9 cellular contexts compared by ENCODE assay signal in genomic region chr13:31930901-31931522, GRCh38.
A peak's percentile ranks its signal among the peaks of the same experiment; 100 is the strongest.
DNase-seq lines count a peak whose midpoint lies in the region; ATAC-seq, FAIRE-seq and TF ChIP-seq lines count a peak whose summit lies in the region.
"Had no signal": no experiment of that assay in that cellular context is flagged by ENCODE, and none has a peak within 500 bp of the region (broad histone marks: within the 10 kb centered on the region; RNA-seq: fewer than 3 reads in every experiment).

No MANE protein-coding gene starts in this region.

- 0% methylated on average over 3 of the region's 3 CpGs for WGBS in GM12878 (ENCODE audit: insufficient coverage, insufficient replicate concordance, low lambda C conversion rate, missing lambda C conversion rate)

- H3K9me3 ChIP-seq in GM12878 (replicated peaks; ENCODE audit: control insufficient read depth, insufficient read depth, low read length) = no peaks in the 10 kb centered on the region

- DNase-seq in GM13976 (ENCODE audit: low spot score) (peak; percentile 62), GM20000 (ENCODE audit: low spot score) (peak; percentile 54), GM12878 (ENCODE audit: low read depth, low spot score) (peak; percentile 70), RWPE1 (ENCODE audit: low spot score) (no peak), glutamatergic neuron (no peak), NCI-H748 treated with DMSO at 0.1 percent for 48 hours (lab: John Stamatoyannopoulos, UW) (no peak), HK-2 (ENCODE audit: unreplicated experiment) (no peak)
- DNase-seq: stimulated activated CD4-positive, alpha-beta T cell treated with anti-CD3 and anti-CD28 coated beads, Interleukin-4, amount 100 ng/mL, for 24 hours had no signal

- H3K36me3 ChIP-seq in GM12878 (ENCODE audit: control insufficient read depth in 2 of 2, insufficient read depth in 2 of 2, low read length in 1 of 2) = no peaks in the 10 kb centered on the region

- TF ChIP-seq CTCF in GM13976 (IDR thresholded peaks at IDR 0.05; ENCODE audit: borderline replicate concordance, control extremely low read depth, extremely low read depth, insufficient read depth, missing control alignments) (no peak), GM20000 (IDR thresholded peaks at IDR 0.05; ENCODE audit: extremely low read depth, missing control alignments) (no peak), GM12878 (IDR thresholded peaks at IDR 0.05 in 2 of 3, conservative IDR thresholded peaks at IDR 0.05 in 1 of 3; ENCODE audit: control insufficient read depth in 2 of 3, extremely low read depth in 1 of 3, insufficient read depth in 1 of 3, low read depth in 3 of 3, low read length in 3 of 3) (no peak), RWPE1 (conservative IDR thresholded peaks at IDR 0.05; ENCODE audit: low read depth) (no peak), glutamatergic neuron (IDR thresholded peaks at IDR 0.05; ENCODE audit: partially characterized antibody, unreplicated experiment) (no peak)

- peak overlapping the region; percentile 81 for H2AFZ ChIP-seq in GM12878 (ENCODE audit: control insufficient read depth, low read depth, low read length)

- no peak overlapping the region for H3K27ac Mint-ChIP-seq in glutamatergic neuron (ENCODE audit: unreplicated experiment)

- TF ChIP-seq EP300 in GM12878 (IDR thresholded peaks at IDR 0.05; ENCODE audit: borderline replicate concordance in 1 of 2, control insufficient read depth in 1 of 2, low read depth in 2 of 2, low read length in 2 of 2) = peak in 1 of 2 experiments; percentile 67; a peak in 1 of 4 replicates

- in situ Hi-C loops in GM13976 (cut with MboI; ENCODE audit: low sequenced_read_pairs, unreplicated experiment) = no loop called here
- in situ Hi-C loops in GM12878 (cut with MboI) = no loop called here

- RAD21 ChIA-PET in GM12878 (lab: Charles Lee; ENCODE audit: unreplicated experiment) = interaction anchor here (0.8 to 2.2 kb wide), 3 partner anchors 17 to 21 kb away, joined by 3 to 10 read pairs (median 4); no protein-coding TSS in a partner anchor

- no peaks in the 10 kb centered on the region for H3K9me3 Mint-ChIP-seq in glutamatergic neuron (ENCODE audit: unreplicated experiment)

- H3K36me3 Mint-ChIP-seq in glutamatergic neuron (ENCODE audit: unreplicated experiment) = no peaks in the 10 kb centered on the region

- BruUV-seq in GM12878 (replicated peaks; lab: Mats Ljungman, UMichigan) = no TSS peak

- peak overlapping the region; percentile 75 for H3K4me2 ChIP-seq in GM12878 (ENCODE audit: control insufficient read depth, insufficient read depth)

- H3K27ac ChIP-seq in GM12878 (ENCODE audit: control insufficient read depth, insufficient read depth) = no peak overlapping the region
- no peak overlapping the region for H3K27ac ChIP-seq in RWPE1

- H3K9ac ChIP-seq in GM12878 (ENCODE audit: control insufficient read depth, insufficient read depth, low read length) = no peak overlapping the region

- ATAC-seq in HG03432 (IDR thresholded peaks at IDR 0.05; ENCODE audit: unreplicated experiment) (peak; percentile 100), GM12878 (peak; percentile 98)

- H3K27me3 ChIP-seq in GM12878 (replicated peaks in 1 of 2; ENCODE audit: control insufficient read depth in 2 of 2, insufficient read depth in 2 of 2, low read length in 1 of 2) = no peaks in the 10 kb centered on the region

- FAIRE-seq in GM12878 (lab: Jason Lieb, UNC) = peak; percentile 41

- no peak for TF ChIP-seq RAD21 in GM12878 (IDR thresholded peaks at IDR 0.05; ENCODE audit: insufficient read depth, low read depth, low read length)

- peaks cover 11% of the 10 kb centered on the region for H3K4me1 ChIP-seq in GM12878 (ENCODE audit: control insufficient read depth, insufficient read depth, low read length)

- POLR2A ChIA-PET in GM12878 (lab: Charles Lee) (interaction anchor here (0.7 to 1.6 kb wide), 2 partner anchors 13 to 20 kb away, joined by 4 to 5 read pairs; no protein-coding TSS in a partner anchor), RWPE1 (lab: Yijun Ruan, JAX; ENCODE audit: low non-redundant PET) (no interaction called here)

- no peak overlapping the region for H3K4me3 Mint-ChIP-seq in glutamatergic neuron (ENCODE audit: unreplicated experiment)

- CTCF ChIA-PET in GM12878 (lab: Yijun Ruan, JAX) = interaction anchor here (1.0 to 3.0 kb wide), 6 partner anchors 13 to 36 kb away, joined by 3 to 13 read pairs (median 4); no protein-coding TSS in a partner anchor
- CTCF ChIA-PET in RWPE1 (lab: Yijun Ruan, JAX) = interaction anchor here (0.8 kb wide), 1 partner anchor 432 kb away, joined by 3 read pairs; no protein-coding TSS in a partner anchor

- no peaks in the 10 kb centered on the region for H4K20me1 ChIP-seq in GM12878 (ENCODE audit: control insufficient read depth, insufficient read depth)

- SMC1A ChIA-PET in GM12878 (lab: Charles Lee; ENCODE audit: uncharacterized antibody, unreplicated experiment) = interaction anchor here (0.5 to 3.0 kb wide), 13 partner anchors 9 to 76 kb away, joined by 3 to 19 read pairs (median 4); no protein-coding TSS in a partner anchor

- no peak overlapping the region; the same call in 1 of the 2 replicates for H3K4me3 ChIP-seq in GM12878

- TF ChIP-seq POLR2A in GM12878 (IDR thresholded peaks at IDR 0.05; ENCODE audit: low read depth, low read length) = no peak

- peaks cover 9% of the 10 kb centered on the region for H3K4me1 Mint-ChIP-seq in glutamatergic neuron (ENCODE audit: low read depth, unreplicated experiment)

- no peaks in the 10 kb centered on the region for H3K27me3 Mint-ChIP-seq in glutamatergic neuron (ENCODE audit: unreplicated experiment)

- intact Hi-C loops in GM12878 (cut with micrococcal nuclease; ENCODE audit: unreplicated experiment) = no loop called here

- no peaks in the 10 kb centered on the region for H3K79me2 ChIP-seq in GM12878 (ENCODE audit: control insufficient read depth, insufficient read depth, low read length)

TF ChIP-seq in GM12878, 131 proteins besides CTCF, POLR2A, EP300 and RAD21 (continues in another document):
- TF ChIP-seq DPF2 (IDR thresholded peaks at IDR 0.05) (peak; percentile 90), ZNF622 (IDR thresholded peaks at IDR 0.05) (no peak), WRNIP1 (IDR thresholded peaks at IDR 0.05; ENCODE audit: borderline replicate concordance, low read depth, low read length) (no peak), HDAC6 (IDR thresholded peaks at IDR 0.05; ENCODE audit: unreplicated experiment) (no peak), SMC3 (IDR thresholded peaks at IDR 0.05; ENCODE audit: borderline replicate concordance, low read length) (no peak), CHD1 (IDR thresholded peaks at IDR 0.05; ENCODE audit: low read depth, low read length) (no peak), CEBPZ (IDR thresholded peaks at IDR 0.05; ENCODE audit: low read depth, low read length) (no peak), CREM (IDR thresholded peaks at IDR 0.05; ENCODE audit: low read depth) (0 out of 2 replicates have a peak, but pooled peaks have one; percentile 15), ZNF687 (IDR thresholded peaks at IDR 0.05) (peak; percentile 51; the same call in 1 of the 2 replicates)

Comparison
In these comparisons a context has a peak if more than half of its experiments do, and no peak if none do; other contexts are left out.
1. DNase-seq: peak in GM13976 (single experiment), GM20000 (single experiment) and GM12878 (single experiment); none in RWPE1 (single experiment), glutamatergic neuron (single experiment), NCI-H748 treated with DMSO at 0.1 percent for 48 hours (single experiment) and HK-2 (single experiment).